ENCODE assay signal across 19 cellular contexts in genomic region chr1:226360106-226360746, GRCh38. TPM values are rescaled to one million over a fixed set of nuclear protein-coding genes. Genes with fewer than 3 reads are reported as not detected.
DNase-seq lines count a peak whose midpoint lies in the region; ATAC-seq and TF ChIP-seq lines count a peak whose summit lies in the region.
"Had no signal": no experiment of that assay in that cellular context is flagged by ENCODE, and none has a peak within 500 bp of the region (broad histone marks: within the 10 kb centered on the region; RNA-seq: fewer than 3 reads in every experiment).

No MANE protein-coding gene starts in this region.

- H3K4me3 Mint-ChIP-seq in Caco-2 (ENCODE audit: unreplicated experiment), result no peak overlapping the region
- H3K4me3 Mint-ChIP-seq: activated naive CD8-positive, alpha-beta T cell treated with anti-CD3 and anti-CD28 coated beads for 36 hours had no signal

- no peaks in the 10 kb centered on the region for H3K9me3 ChIP-seq in Caco-2
- H3K9me3 ChIP-seq: BE2C, neutrophil, SK-N-SH had no signal

- no peaks in the 10 kb centered on the region for H3K9me3 Mint-ChIP-seq in Caco-2 (ENCODE audit: unreplicated experiment)
- H3K9me3 Mint-ChIP-seq: activated naive CD8-positive, alpha-beta T cell treated with anti-CD3 and anti-CD28 coated beads for 36 hours had no signal

- peaks cover 50% of the 10 kb centered on the region for H3K36me3 Mint-ChIP-seq in Caco-2 (ENCODE audit: insufficient read depth, unreplicated experiment)

- H3K27me3 ChIP-seq in Caco-2 (replicated peaks; ENCODE audit: control insufficient read depth, insufficient read depth, low read length), result no peaks in the 10 kb centered on the region
- H3K27me3 ChIP-seq: BE2C, neutrophil had no signal

- H3K4me1 Mint-ChIP-seq in Caco-2 (ENCODE audit: low read depth, unreplicated experiment), result no peaks in the 10 kb centered on the region
- H3K4me1 Mint-ChIP-seq: activated naive CD8-positive, alpha-beta T cell treated with anti-CD3 and anti-CD28 coated beads for 36 hours had no signal

- ATAC-seq in GM18499 (IDR thresholded peaks at IDR 0.05; ENCODE audit: insufficient read depth, unreplicated experiment) (peak; percentile 60), GM19463 (IDR thresholded peaks at IDR 0.05; ENCODE audit: unreplicated experiment) (peak; percentile 78), HG02885 (IDR thresholded peaks at IDR 0.05; ENCODE audit: poor library complexity, unreplicated experiment) (peak; percentile 53), HG03571 (IDR thresholded peaks at IDR 0.05; ENCODE audit: unreplicated experiment) (peak; percentile 78)
- ATAC-seq: stimulated activated naive CD8-positive, alpha-beta T cell treated with anti-CD3 and anti-CD28 coated beads, Interleukin-15, Interleukin-2, amounts not matched to agents 100 U/mL and 50 U/mL, for 24 hours had no signal

- H3K4me1 ChIP-seq in Caco-2, result no peaks in the 10 kb centered on the region

- BruUV-seq in Caco-2 (replicated peaks; lab: Mats Ljungman, UMichigan), result no TSS peak

- POLR2A ChIA-PET in Caco-2 (lab: Charles Lee), result no interaction called here

- H3K27ac Mint-ChIP-seq in Caco-2 (ENCODE audit: unreplicated experiment), result no peak overlapping the region
- H3K27ac Mint-ChIP-seq: activated naive CD8-positive, alpha-beta T cell treated with anti-CD3 and anti-CD28 coated beads for 36 hours had no signal

- DNase-seq in Caco-2 (no peak), kidney tubule cell (ENCODE audit: low spot score) (no peak), NK-92 (lab: John Stamatoyannopoulos, UW; ENCODE audit: unreplicated experiment) (no peak)
- DNase-seq in activated CD4-positive, alpha-beta T cell treated with anti-CD3 and anti-CD28 coated beads, Interleukin-2, amount 50 U/mL, for 1 hour, result no peak
- DNase-seq: activated CD4-positive, alpha-beta T cell treated with anti-CD3 and anti-CD28 coated beads, Interleukin-2, amount 50 U/mL, for 48 hours; activated naive CD8-positive, alpha-beta T cell treated with anti-CD3 and anti-CD28 coated beads for 36 hours; BE2C; cortex of kidney; kidney glomerular epithelial cell; MV-4-11; NCI-H510A; SK-N-SH; stimulated activated CD4-positive, alpha-beta T cell treated with anti-CD3 and anti-CD28 coated beads, Interleukin-15, amount 100 ng/mL, for 24 hours; stimulated activated naive CD8-positive, alpha-beta T cell treated with anti-CD3 and anti-CD28 coated beads, Interleukin-15, Interleukin-2, amounts not matched to agents 100 U/mL and 50 U/mL, for 24 hours had no signal

- intact Hi-C loops in Caco-2 (cut with micrococcal nuclease; ENCODE audit: unreplicated experiment), result no loop called here

- CTCF ChIA-PET in Caco-2 (lab: Charles Lee), result no interaction called here

- no peak for TF ChIP-seq CTCF in Caco-2 (IDR thresholded peaks at IDR 0.05; ENCODE audit: insufficient read depth in 1 of 2, low read depth in 1 of 2, low read length in 1 of 2, severe bottlenecking in 1 of 2, unreplicated experiment in 1 of 2)

- no peaks in the 10 kb centered on the region for H3K27me3 Mint-ChIP-seq in Caco-2 (ENCODE audit: insufficient read depth, unreplicated experiment)
- H3K27me3 Mint-ChIP-seq: activated naive CD8-positive, alpha-beta T cell treated with anti-CD3 and anti-CD28 coated beads for 36 hours had no signal

- no peaks in the 10 kb centered on the region; the same call in none of the 2 replicates for H3K36me3 ChIP-seq in Caco-2 (ENCODE audit: control insufficient read depth, insufficient read depth, low read length)

- H3K4me3 ChIP-seq in Caco-2 (ENCODE audit: low read depth, low read length), result no peak overlapping the region

RNA-seq across cellular contexts. Expression of gene PARP1, which starts 47.7 kb away (rescaled TPM):
- 127 and 136 TPM in 2 replicates for total RNA-seq in Caco-2 (2022)

RNA-seq across cellular contexts. Expression of gene LIN9, which starts 51.3 kb away (rescaled TPM):
- 11.0 and 12.2 TPM in 2 replicates for total RNA-seq in Caco-2 (2022)
